33 cellular contexts compared by ENCODE assay signal in genomic region chr4:182616476-182616875, GRCh38.
"Had no signal": no experiment of that assay in that cellular context is flagged by ENCODE, and none has a peak within 500 bp of the region (broad histone marks: within the 10 kb centered on the region; RNA-seq: fewer than 3 reads in every experiment).

No MANE protein-coding gene starts in this region.

- DNase-seq: Karpas-422, Kasumi-1, KG1, MG63, MM.1S, MV-4-11, NCI-H1048, NCI-H1092, NCI-H1092 treated with DMSO at 0.1 percent for 48 hours, NCI-H1105, NCI-H1105 treated with DMSO at 0.1 percent for 48 hours, NCI-H1417, NCI-H1417 treated with DMSO at 0.1 percent for 48 hours, NCI-H1436, NCI-H1436 treated with DMSO at 0.1 percent for 48 hours, NCI-H146, NCI-H1694, NCI-H1694 treated with DMSO at 0.1 percent for 48 hours, NCI-H187, NCI-H187 treated with DMSO at 0.1 percent for 48 hours, NCI-H1930, NCI-H2029, NCI-H2029 treated with DMSO at 0.1 percent for 48 hours, NCI-H2081, NCI-H2081 treated with DMSO at 0.1 percent for 48 hours, NCI-H2107, NCI-H2171, NCI-H2171 treated with DMSO at 0.1 percent for 48 hours, NCI-H2227 treated with DMSO at 0.1 percent for 48 hours, NCI-H226, NCI-H345, NCI-H446, NCI-H446 treated with DMSO at 0.1 percent for 48 hours had no signal
